ENCODE assay signal across 9 cellular contexts in genomic region chr11:105244157-105244820, GRCh38.
DNase-seq lines count a peak whose midpoint lies in the region; ATAC-seq and TF ChIP-seq lines count a peak whose summit lies in the region.
"Had no signal": no experiment of that assay in that cellular context is flagged by ENCODE, and none has a peak within 500 bp of the region (broad histone marks: within the 10 kb centered on the region; RNA-seq: fewer than 3 reads in every experiment).

No MANE protein-coding gene starts in this region.

- H3K4me3 ChIP-seq in RWPE2 (ENCODE audit: severe bottlenecking) (no peak overlapping the region), fibroblast of villous mesenchyme (ENCODE audit: low read depth, low read length) (no peak overlapping the region), skeletal muscle cell (ENCODE audit: low read depth, low read length) (no peak overlapping the region)

- H3K27me3 ChIP-seq in RWPE2 (ENCODE audit: insufficient read depth, poor library complexity, severe bottlenecking) = no peaks in the 10 kb centered on the region

- peaks cover 0 to 3% of the 10 kb centered on the region in 2 donors for H3K9me3 Mint-ChIP-seq in activated T-cell treated with anti-CD3 and anti-CD28 coated beads, Interleukin-2, amount 50 U/mL, for 72 hours

- H3K27ac ChIP-seq in RWPE2 (ENCODE audit: poor library complexity, severe bottlenecking) = peak overlapping the region; percentile 24

- H3K4me1 Mint-ChIP-seq in activated T-cell treated with anti-CD3 and anti-CD28 coated beads, Interleukin-2, amount 50 U/mL, for 72 hours (ENCODE audit: low read depth) = no peaks in the 10 kb centered on the region

- in situ Hi-C loops in GM13976 (cut with MboI; ENCODE audit: low sequenced_read_pairs, unreplicated experiment) = no loop called here

- no peak overlapping the region for H3K27ac Mint-ChIP-seq in activated T-cell treated with anti-CD3 and anti-CD28 coated beads, Interleukin-2, amount 50 U/mL, for 72 hours

- H3K9me3 ChIP-seq in RWPE2 (ENCODE audit: severe bottlenecking) = no peaks in the 10 kb centered on the region

- no peak overlapping the region for H3K4me3 Mint-ChIP-seq in activated T-cell treated with anti-CD3 and anti-CD28 coated beads, Interleukin-2, amount 50 U/mL, for 72 hours

- TF ChIP-seq CTCF in RWPE2 (IDR thresholded peaks at IDR 0.05; ENCODE audit: poor library complexity, severe bottlenecking) (no peak), fibroblast of villous mesenchyme (IDR thresholded peaks at IDR 0.05; ENCODE audit: insufficient read depth, low read depth, low read length) (no peak), GM13976 (IDR thresholded peaks at IDR 0.05; ENCODE audit: borderline replicate concordance, control extremely low read depth, extremely low read depth, insufficient read depth, missing control alignments) (no peak)

- H3K4me1 ChIP-seq in RWPE2 (ENCODE audit: insufficient read depth, poor library complexity, severe bottlenecking) = peaks cover 13% of the 10 kb centered on the region

- no peaks in the 10 kb centered on the region for H3K36me3 ChIP-seq in RWPE2 (ENCODE audit: low read depth)

- H3K27me3 Mint-ChIP-seq in activated T-cell treated with anti-CD3 and anti-CD28 coated beads, Interleukin-2, amount 50 U/mL, for 72 hours (ENCODE audit: low read depth) = no peaks in the 10 kb centered on the region

- ATAC-seq in RWPE2 (ENCODE audit: low read depth) = peak; percentile 99
- ATAC-seq in activated T-cell treated with anti-CD3 and anti-CD28 coated beads, Interleukin-2, amount 50 U/mL, for 72 hours (replicated peaks in 1 of 2) = no peak

- H3K36me3 Mint-ChIP-seq in activated T-cell treated with anti-CD3 and anti-CD28 coated beads, Interleukin-2, amount 50 U/mL, for 72 hours (ENCODE audit: insufficient read depth in 2 of 2) = no peaks in the 10 kb centered on the region

- DNase-seq in H4 (ENCODE audit: low spot score) (peak; percentile 90), RWPE2 (ENCODE audit: low spot score) (no peak), fibroblast of villous mesenchyme (ENCODE audit: low read depth) (peak; percentile 96), skeletal muscle cell (ENCODE audit: low read depth) (peak; percentile 85), GF-D8 (lab: John Stamatoyannopoulos, UW) (no peak), GM13976 (ENCODE audit: low spot score) (no peak)
- no peak for DNase-seq in activated T-cell treated with anti-CD3 and anti-CD28 coated beads, Interleukin-2, amount 50 U/mL, for 72 hours
- no peak for DNase-seq in activated CD4-positive, alpha-beta T cell treated with anti-CD3 and anti-CD28 coated beads for 1 hour
- DNase-seq: NCI-H2107 had no signal

Comparison
In these comparisons a context has a peak if more than half of its experiments do, and no peak if none do; other contexts are left out.
1. DNase-seq: peak in H4 (single experiment), fibroblast of villous mesenchyme (single experiment) and skeletal muscle cell (single experiment); none in RWPE2 (single experiment), GF-D8 (single experiment), GM13976 (single experiment), activated T-cell treated with anti-CD3 and anti-CD28 coated beads, Interleukin-2, amount 50 U/mL, for 72 hours (0 of 2) and activated CD4-positive, alpha-beta T cell treated with anti-CD3 and anti-CD28 coated beads for 1 hour (single experiment).